ENCODE assay signal across 8 cellular contexts in genomic region chr9:2620876-2621677, GRCh38. TPM values are rescaled to one million over a fixed set of nuclear protein-coding genes. Genes with fewer than 3 reads are reported as not detected.
DNase-seq lines count a peak whose midpoint lies in the region; ATAC-seq and TF ChIP-seq lines count a peak whose summit lies in the region.

No MANE protein-coding gene starts in this region.

- H3K4me1 Mint-ChIP-seq in activated CD4-positive, alpha-beta T cell treated with anti-CD3 and anti-CD28 coated beads for 36 hours = peaks cover 11% of the 10 kb centered on the region

- CTCF ChIA-PET in activated CD4-positive, alpha-beta T cell treated with anti-CD3 and anti-CD28 coated beads for 36 hours (lab: Charles Lee) = no interaction called here

- peak overlapping the region; percentile 60 for H3K27ac ChIP-seq in 22Rv1

- TF ChIP-seq POLR2A in lower leg skin (IDR thresholded peaks at IDR 0.05) = no peak

- peak overlapping the region; percentile 54 for H3K4me3 ChIP-seq in lower leg skin (ENCODE audit: low read depth, poor library complexity, severe bottlenecking)

- no peaks in the 10 kb centered on the region for H3K9me3 Mint-ChIP-seq in activated CD4-positive, alpha-beta T cell treated with anti-CD3 and anti-CD28 coated beads for 36 hours (ENCODE audit: low read depth)

- H3K27ac Mint-ChIP-seq in activated CD4-positive, alpha-beta T cell treated with anti-CD3 and anti-CD28 coated beads for 36 hours = peak overlapping the region; percentile 96

- intact Hi-C loops in activated CD4-positive, alpha-beta T cell treated with anti-CD3 and anti-CD28 coated beads for 36 hours (cut with DNase I, micrococcal nuclease) = loop anchor here (1.0 to 10.0 kb wide), 11 partner anchors 34 to 1646 kb away; partner anchors contain the start of genes PUM3 (in 2 of the 2), DMRT3 (in 1 of the 2), RFX3 (in 1 of the 2) and SMARCA2 (in 1 of the 2)
- intact Hi-C loops in lower leg skin (cut with DNase I; ENCODE audit: low total_unique reads) = no loop called here

- peak overlapping the region; percentile 90 for H3K4me3 Mint-ChIP-seq in activated CD4-positive, alpha-beta T cell treated with anti-CD3 and anti-CD28 coated beads for 36 hours

- TF ChIP-seq CTCF in 22Rv1 (IDR thresholded peaks at IDR 0.05) (no peak), lower leg skin (IDR thresholded peaks at IDR 0.05) (no peak)

- H3K36me3 Mint-ChIP-seq in activated CD4-positive, alpha-beta T cell treated with anti-CD3 and anti-CD28 coated beads for 36 hours (ENCODE audit: low read depth) = peaks cover 3% of the 10 kb centered on the region

- peaks cover 64% of the 10 kb centered on the region for H3K27me3 Mint-ChIP-seq in activated CD4-positive, alpha-beta T cell treated with anti-CD3 and anti-CD28 coated beads for 36 hours

- DNase-seq in NCI-H2196 (lab: John Stamatoyannopoulos, UW; ENCODE audit: unreplicated experiment) (peak; percentile 91), dermis microvascular lymphatic vessel endothelial cell (ENCODE audit: low read depth in 2 of 2) (peak; percentile 40 to 84), lower leg skin (ENCODE audit: low spot score in 2 of 2) (peak; percentile 39 to 91)
- DNase-seq in activated CD4-positive, alpha-beta T cell treated with anti-CD3 and anti-CD28 coated beads for 36 hours = peak; percentile 89
- peak; percentile 57 for DNase-seq in stimulated activated CD4-positive, alpha-beta T cell treated with anti-CD3 and anti-CD28 coated beads, Interleukin-4, amount 100 ng/mL, for 24 hours

- POLR2A ChIA-PET in activated CD4-positive, alpha-beta T cell treated with anti-CD3 and anti-CD28 coated beads for 36 hours (lab: Charles Lee) = no interaction called here

- ATAC-seq in GM18517 (IDR thresholded peaks at IDR 0.05; ENCODE audit: unreplicated experiment) (peak; percentile 60), HG03097 (IDR thresholded peaks at IDR 0.05; ENCODE audit: low FRiP score, unreplicated experiment) (peak; percentile 47)
- peak; percentile 81 for ATAC-seq in activated CD4-positive, alpha-beta T cell treated with anti-CD3 and anti-CD28 coated beads for 36 hours

- WGBS in lower leg skin, 2 donors = 7 to 13% methylated on average over 26 to 53 of the region's 60 CpGs

RNA-seq across cellular contexts. Expression of gene VLDLR, which starts 0.5 kb away (rescaled TPM):
- 10 to 100 TPM; 12.7 to 14.5 TPM for total RNA-seq in activated CD4-positive, alpha-beta T cell treated with anti-CD3 and anti-CD28 coated beads for 36 hours
- 5.5 and 7.2 TPM in 2 replicates for total RNA-seq in dermis microvascular lymphatic vessel endothelial cell
- total RNA-seq in lower leg skin = 1 to 10 TPM; 1.6 to 9.6 (median 3.2) TPM

Comparison
In these comparisons a context has a peak if more than half of its experiments do, and no peak if none do; other contexts are left out.
1. Peak in every context shown above with its lines: DNase-seq, ATAC-seq, H3K4me3 ChIP-seq and H3K27ac ChIP-seq.